Comparison of ENCODE assay signal across 35 cellular contexts in the genomic region with DNA sequence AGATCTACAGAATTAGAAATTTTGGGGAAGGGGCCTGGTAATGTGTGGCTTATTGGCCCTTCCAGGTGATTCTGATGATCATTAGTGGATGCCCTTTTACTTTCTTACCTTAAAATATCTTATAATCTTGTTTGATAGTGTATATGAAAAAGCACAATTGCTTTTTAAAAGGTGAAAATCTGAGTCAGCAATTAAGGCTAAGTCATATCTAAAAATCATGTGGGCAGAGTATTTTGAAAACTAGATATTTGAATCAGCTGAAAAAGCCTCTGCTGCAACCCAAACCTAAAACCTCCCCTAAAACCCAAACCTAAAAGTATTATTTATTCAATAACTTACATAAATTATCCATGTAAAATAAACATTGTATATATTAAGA.
"Had no signal": no experiment of that assay in that cellular context is flagged by ENCODE, and none has a peak within 500 bp of the region (broad histone marks: within the 10 kb centered on the region; RNA-seq: fewer than 3 reads in every experiment).

No MANE protein-coding gene starts in this region.

- ATAC-seq: activated CD8-positive, alpha-beta memory T cell treated with anti-CD3 and anti-CD28 coated beads, Interleukin-2, amount 10 ng/mL, durations not matched to agents 7 days and 5 days; activated CD8-positive, alpha-beta T cell treated with anti-CD3 and anti-CD28 coated beads, Interleukin-2, amount 10 ng/mL, durations not matched to agents 7 days and 5 days; activated naive CD8-positive, alpha-beta T cell treated with anti-CD3 and anti-CD28 coated beads, Interleukin-2, amount 50 U/mL, for 24 hours had no signal

- H3K4me3 Mint-ChIP-seq: activated B cell treated with CpG ODN at 0.5 μM for 24 hours; activated CD4-positive, alpha-beta memory T cell treated with anti-CD3 and anti-CD28 coated beads, Interleukin-2, amount 10 ng/mL, durations not matched to agents 7 days and 5 days; activated CD4-positive, alpha-beta T cell treated with anti-CD3 and anti-CD28 coated beads, Interleukin-2, amount 10 ng/mL, durations not matched to agents 7 days and 5 days; activated CD8-positive, alpha-beta memory T cell treated with anti-CD3 and anti-CD28 coated beads, Interleukin-2, amount 10 ng/mL, durations not matched to agents 7 days and 5 days; activated CD8-positive, alpha-beta T cell treated with anti-CD3 and anti-CD28 coated beads, Interleukin-2, amount 10 ng/mL, durations not matched to agents 7 days and 5 days; activated naive CD4-positive, alpha-beta T cell treated with anti-CD3 and anti-CD28 coated beads, Interleukin-2, amount 10 ng/mL, durations not matched to agents 7 days and 5 days; activated naive CD4-positive, alpha-beta T cell treated with anti-CD3 and anti-CD28 coated beads, Interleukin-2, amount 50 U/mL, for 24 hours; activated naive CD8-positive, alpha-beta T cell; activated naive CD8-positive, alpha-beta T cell treated with anti-CD3 and anti-CD28 coated beads, Interleukin-2, amount 10 ng/mL, durations not matched to agents 7 days and 5 days; activated naive CD8-positive, alpha-beta T cell treated with anti-CD3 and anti-CD28 coated beads, Interleukin-2, amount 50 U/mL, for 24 hours; activated T-cell treated with anti-CD3 and anti-CD28 coated beads, Interleukin-2, amount 50 U/mL, for 24 hours; brain; central memory CD8-positive, alpha-beta T cell; T-helper 2 cell treated with Interferon-gamma antibody and Interleukin-4, amounts not matched to agents 5 μg/mL and 100 μg/mL, for 36 hours had no signal

- DNase-seq: activated B cell treated with CpG ODN at 0.5 μM for 24 hours; activated CD4-positive, alpha-beta memory T cell treated with anti-CD3 and anti-CD28 coated beads, Interleukin-2, amount 10 ng/mL, durations not matched to agents 7 days and 5 days; activated CD4-positive, alpha-beta T cell treated with anti-CD3 and anti-CD28 coated beads for 4 hours; activated CD4-positive, alpha-beta T cell treated with anti-CD3 and anti-CD28 coated beads, Interleukin-2, amount 10 ng/mL, durations not matched to agents 7 days and 5 days; activated CD4-positive, alpha-beta T cell treated with anti-CD3 and anti-CD28 coated beads, Interleukin-2, amount 50 U/mL, for 48 hours; activated CD4-positive, CD25-positive, alpha-beta regulatory T cell treated with anti-CD3 and anti-CD28 coated beads, Interleukin-2, amount 50 U/mL, for 72 hours; activated CD8-positive, alpha-beta memory T cell treated with anti-CD3 and anti-CD28 coated beads for 24 hours; activated CD8-positive, alpha-beta memory T cell treated with anti-CD3 and anti-CD28 coated beads, Interleukin-2, amount 10 ng/mL, durations not matched to agents 7 days and 5 days; activated CD8-positive, alpha-beta memory T cell treated with anti-CD3 and anti-CD28 coated beads, Interleukin-2, amount 50 U/mL, for 48 hours; activated CD8-positive, alpha-beta T cell treated with anti-CD3 and anti-CD28 coated beads, Interleukin-2, amount 10 ng/mL, durations not matched to agents 7 days and 5 days; activated effector memory CD4-positive, alpha-beta T cell treated with Interleukin-2 at 50 U/mL for 16 hours; activated gamma-delta T cell; activated naive CD4-positive, alpha-beta T cell treated with anti-CD3 and anti-CD28 coated beads, Interleukin-2, amount 10 ng/mL, durations not matched to agents 7 days and 5 days; activated naive CD4-positive, alpha-beta T cell treated with Interleukin-2 at 50 U/mL for 16 hours; activated naive CD8-positive, alpha-beta T cell treated with anti-CD3 and anti-CD28 coated beads, Interleukin-2, amount 10 ng/mL, durations not matched to agents 7 days and 5 days; activated naive CD8-positive, alpha-beta T cell treated with anti-CD3 and anti-CD28 coated beads, Interleukin-2, amount 50 U/mL, for 24 hours; activated T-cell treated with anti-CD3 and anti-CD28 coated beads, Interleukin-2, amount 50 U/mL, for 24 hours; activated T-cell treated with anti-CD3 and anti-CD28 coated beads, Interleukin-2, amount 50 U/mL, for 48 hours; amygdala; anterior cingulate cortex; caudate nucleus; cerebellar nuclear complex; T-helper 2 cell; T-helper 9 cell had no signal

- H3K9me3 Mint-ChIP-seq: activated CD4-positive, alpha-beta memory T cell treated with anti-CD3 and anti-CD28 coated beads, Interleukin-2, amount 10 ng/mL, durations not matched to agents 7 days and 5 days; activated CD4-positive, alpha-beta T cell treated with anti-CD3 and anti-CD28 coated beads, Interleukin-2, amount 10 ng/mL, durations not matched to agents 7 days and 5 days; activated naive CD4-positive, alpha-beta T cell treated with anti-CD3 and anti-CD28 coated beads, Interleukin-2, amount 10 ng/mL, durations not matched to agents 7 days and 5 days; activated naive CD4-positive, alpha-beta T cell treated with anti-CD3 and anti-CD28 coated beads, Interleukin-2, amount 50 U/mL, for 24 hours; activated naive CD8-positive, alpha-beta T cell treated with anti-CD3 and anti-CD28 coated beads, Interleukin-2, amount 10 ng/mL, durations not matched to agents 7 days and 5 days; activated naive CD8-positive, alpha-beta T cell treated with anti-CD3 and anti-CD28 coated beads, Interleukin-2, amount 50 U/mL, for 24 hours; activated T-cell treated with anti-CD3 and anti-CD28 coated beads, Interleukin-2, amount 50 U/mL, for 24 hours; activated T-helper 2 cell treated with anti-CD3 and anti-CD28 coated beads, Interferon-gamma antibody, Interleukin-2, Interleukin-4, amounts not matched to agents 10 μg/mL and 5 μg/mL and 100 μg/mL, durations not matched to agents 14 hours and 24 hours and 36 hours; brain; central memory CD8-positive, alpha-beta T cell; T-helper 2 cell treated with Interferon-gamma antibody and Interleukin-4, amounts not matched to agents 5 μg/mL and 100 μg/mL, for 36 hours had no signal

- H3K36me3 Mint-ChIP-seq: activated CD8-positive, alpha-beta memory T cell treated with anti-CD3 and anti-CD28 coated beads, Interleukin-2, amount 10 ng/mL, durations not matched to agents 7 days and 5 days; activated naive CD4-positive, alpha-beta T cell treated with anti-CD3 and anti-CD28 coated beads, Interleukin-2, amount 10 ng/mL, durations not matched to agents 7 days and 5 days; activated naive CD4-positive, alpha-beta T cell treated with anti-CD3 and anti-CD28 coated beads, Interleukin-2, amount 50 U/mL, for 24 hours; activated naive CD8-positive, alpha-beta T cell; activated naive CD8-positive, alpha-beta T cell treated with anti-CD3 and anti-CD28 coated beads, Interleukin-2, amount 10 ng/mL, durations not matched to agents 7 days and 5 days; brain had no signal

- H3K27ac Mint-ChIP-seq: activated B cell treated with CpG ODN at 0.5 μM for 24 hours; activated CD4-positive, alpha-beta memory T cell treated with anti-CD3 and anti-CD28 coated beads, Interleukin-2, amount 10 ng/mL, durations not matched to agents 7 days and 5 days; activated CD4-positive, alpha-beta T cell treated with anti-CD3 and anti-CD28 coated beads, Interleukin-2, amount 10 ng/mL, durations not matched to agents 7 days and 5 days; activated CD8-positive, alpha-beta memory T cell treated with anti-CD3 and anti-CD28 coated beads, Interleukin-2, amount 10 ng/mL, durations not matched to agents 7 days and 5 days; activated CD8-positive, alpha-beta T cell treated with anti-CD3 and anti-CD28 coated beads, Interleukin-2, amount 10 ng/mL, durations not matched to agents 7 days and 5 days; activated naive CD4-positive, alpha-beta T cell treated with anti-CD3 and anti-CD28 coated beads, Interleukin-2, amount 10 ng/mL, durations not matched to agents 7 days and 5 days; activated naive CD4-positive, alpha-beta T cell treated with anti-CD3 and anti-CD28 coated beads, Interleukin-2, amount 50 U/mL, for 24 hours; activated naive CD8-positive, alpha-beta T cell; activated naive CD8-positive, alpha-beta T cell treated with anti-CD3 and anti-CD28 coated beads, Interleukin-2, amount 10 ng/mL, durations not matched to agents 7 days and 5 days; activated naive CD8-positive, alpha-beta T cell treated with anti-CD3 and anti-CD28 coated beads, Interleukin-2, amount 50 U/mL, for 24 hours; activated T-cell treated with anti-CD3 and anti-CD28 coated beads, Interleukin-2, amount 50 U/mL, for 24 hours; activated T-helper 2 cell treated with anti-CD3 and anti-CD28 coated beads, Interferon-gamma antibody, Interleukin-2, Interleukin-4, amounts not matched to agents 10 μg/mL and 5 μg/mL and 100 μg/mL, durations not matched to agents 14 hours and 24 hours and 36 hours; brain; T-helper 2 cell treated with Interferon-gamma antibody and Interleukin-4, amounts not matched to agents 5 μg/mL and 100 μg/mL, for 36 hours had no signal

- H3K4me3 ChIP-seq: ascending aorta, cardiac muscle cell had no signal

- H3K36me3 ChIP-seq: ascending aorta, cardiac muscle cell had no signal

- H3K27ac ChIP-seq: ascending aorta, cardiac muscle cell, VCaP had no signal

- H3K9me3 ChIP-seq: ascending aorta had no signal

- H3K27me3 ChIP-seq: ascending aorta, cardiac muscle cell had no signal

- H3K27me3 Mint-ChIP-seq: activated B cell treated with CpG ODN at 0.5 μM for 24 hours; activated CD4-positive, alpha-beta memory T cell treated with anti-CD3 and anti-CD28 coated beads, Interleukin-2, amount 10 ng/mL, durations not matched to agents 7 days and 5 days; activated CD4-positive, alpha-beta T cell treated with anti-CD3 and anti-CD28 coated beads, Interleukin-2, amount 10 ng/mL, durations not matched to agents 7 days and 5 days; activated CD8-positive, alpha-beta memory T cell treated with anti-CD3 and anti-CD28 coated beads, Interleukin-2, amount 10 ng/mL, durations not matched to agents 7 days and 5 days; activated naive CD4-positive, alpha-beta T cell treated with anti-CD3 and anti-CD28 coated beads, Interleukin-2, amount 10 ng/mL, durations not matched to agents 7 days and 5 days; activated naive CD4-positive, alpha-beta T cell treated with anti-CD3 and anti-CD28 coated beads, Interleukin-2, amount 50 U/mL, for 24 hours; activated naive CD8-positive, alpha-beta T cell treated with anti-CD3 and anti-CD28 coated beads, Interleukin-2, amount 50 U/mL, for 24 hours; activated T-cell treated with anti-CD3 and anti-CD28 coated beads, Interleukin-2, amount 50 U/mL, for 24 hours; brain; central memory CD8-positive, alpha-beta T cell had no signal

- H3K4me1 ChIP-seq: ascending aorta had no signal

- FAIRE-seq: bronchial epithelial cell, TTC549 had no signal

- H3K4me1 Mint-ChIP-seq: activated B cell treated with CpG ODN at 0.5 μM for 24 hours; activated CD4-positive, alpha-beta memory T cell treated with anti-CD3 and anti-CD28 coated beads, Interleukin-2, amount 10 ng/mL, durations not matched to agents 7 days and 5 days; activated CD4-positive, alpha-beta T cell treated with anti-CD3 and anti-CD28 coated beads, Interleukin-2, amount 10 ng/mL, durations not matched to agents 7 days and 5 days; activated CD8-positive, alpha-beta memory T cell treated with anti-CD3 and anti-CD28 coated beads, Interleukin-2, amount 10 ng/mL, durations not matched to agents 7 days and 5 days; activated naive CD4-positive, alpha-beta T cell treated with anti-CD3 and anti-CD28 coated beads, Interleukin-2, amount 10 ng/mL, durations not matched to agents 7 days and 5 days; activated naive CD4-positive, alpha-beta T cell treated with anti-CD3 and anti-CD28 coated beads, Interleukin-2, amount 50 U/mL, for 24 hours; activated naive CD8-positive, alpha-beta T cell treated with anti-CD3 and anti-CD28 coated beads, Interleukin-2, amount 10 ng/mL, durations not matched to agents 7 days and 5 days; activated naive CD8-positive, alpha-beta T cell treated with anti-CD3 and anti-CD28 coated beads, Interleukin-2, amount 50 U/mL, for 24 hours; brain; central memory CD8-positive, alpha-beta T cell had no signal
